In genomic region chr7:63291758-63292157, GRCh38 we compare ENCODE assay signal across 3 cellular contexts.
A peak's percentile ranks its signal among the peaks of the same experiment; 100 is the strongest.
DNase-seq lines count a peak whose midpoint lies in the region; ATAC-seq, FAIRE-seq and TF ChIP-seq lines count a peak whose summit lies in the region.
"Not testable (repeated sequence)": the region's sequence is repeated elsewhere in the genome, so short reads cannot be mapped to it uniquely, and the experiment has no call there.

No MANE protein-coding gene starts in this region.

- H3K27me3 ChIP-seq in HCT116 (ENCODE audit: insufficient read depth, low read length); K562 (ENCODE audit: control insufficient read depth in 2 of 2, insufficient read depth in 2 of 2, low read length in 2 of 2); H1 (replicated peaks in 1 of 4; ENCODE audit: control insufficient read depth in 3 of 4, extremely low read depth in 1 of 4, insufficient read depth in 3 of 4, low read length in 3 of 4): not testable (repeated sequence)

- not testable (repeated sequence) for H3K9ac ChIP-seq in HCT116 (ENCODE audit: low read length); K562 (ENCODE audit: insufficient read depth in 1 of 2, low read depth in 2 of 2, low read length in 2 of 2); H1 (replicated peaks in 1 of 4; ENCODE audit: extremely low read depth in 1 of 4, low read depth in 3 of 4, low read length in 3 of 4)

- POLR2A ChIA-PET in HCT116 (lab: Charles Lee); K562 (lab: Yijun Ruan, JAX); H1 (lab: Charles Lee; ENCODE audit: partially characterized antibody): not testable (repeated sequence)

- not testable (repeated sequence) for H3K14ac ChIP-seq in H1 (ENCODE audit: insufficient read length)

- not testable (repeated sequence) for H3K27ac ChIP-seq in HCT116 (ENCODE audit: low read depth, low read length); K562 (ENCODE audit: extremely low read depth, low read depth, low read length); H1 (ENCODE audit: low read depth, low read length)

- not testable (repeated sequence) for FAIRE-seq in K562 (lab: Jason Lieb, UNC); H1 (lab: Jason Lieb, UNC)

- H3K79me1 ChIP-seq in H1 (ENCODE audit: low read depth, low read length), result not testable (repeated sequence)

- not testable (repeated sequence) for H2BK5ac ChIP-seq in H1 (ENCODE audit: low read depth, low read length)

- H2BK120ac ChIP-seq in H1 (replicated peaks; ENCODE audit: low read depth, low read length), result not testable (repeated sequence)

- H3K18ac ChIP-seq in H1 (ENCODE audit: extremely low read depth, low read length), result not testable (repeated sequence)

- in situ Hi-C loops in K562 (cut with MboI), result not testable (repeated sequence)

- H4K5ac ChIP-seq in H1 (ENCODE audit: insufficient read length, low read depth, low read length), result not testable (repeated sequence)

- CTCF ChIA-PET in HCT116 (lab: Charles Lee); K562 (lab: Yijun Ruan, JAX; ENCODE audit: low intra/inter-chr PET ratio); H1 (lab: Charles Lee; ENCODE audit: partially characterized antibody): not testable (repeated sequence)

- DNase-seq in HCT116 (ENCODE audit: low read depth, low spot score); K562 (ENCODE audit: extremely low read depth in 1 of 4, low spot score in 3 of 4); H1 (ENCODE audit: low read depth in 1 of 2, low spot score in 2 of 2): not testable (repeated sequence)

- H2AFZ ChIP-seq in HCT116 (ENCODE audit: low read depth, low read length, poor library complexity, severe bottlenecking); K562 (ENCODE audit: low read depth, low read length); H1 (ENCODE audit: low read length): not testable (repeated sequence)

- H2BK20ac ChIP-seq in H1 (ENCODE audit: low read length), result not testable (repeated sequence)

- H3K4me1 ChIP-seq in HCT116 (ENCODE audit: control insufficient read depth in 1 of 2, insufficient read depth in 2 of 2, low read length in 2 of 2); K562 (replicated peaks in 1 of 2; ENCODE audit: control insufficient read depth in 2 of 2, insufficient read depth in 2 of 2, low read length in 2 of 2); H1 (replicated peaks in 1 of 4; ENCODE audit: control insufficient read depth in 3 of 4, insufficient read depth in 4 of 4, low read length in 3 of 4): not testable (repeated sequence)

- WGBS in K562 (ENCODE audit: insufficient coverage, low coverage, missing lambda C conversion rate), result 0% methylated on average over 1 of the region's 2 CpGs
- WGBS in H1 (ENCODE audit: extremely low coverage in 1 of 2, insufficient coverage in 1 of 2, insufficient read length in 1 of 2, insufficient replicate concordance in 2 of 2, low coverage in 1 of 2, low lambda C conversion rate in 2 of 2, missing lambda C conversion rate in 1 of 2), 2 experiments, result 100% methylated on average over 1 of the region's 2 CpGs; no CpG with 5 or more reads in 1 of the 2 experiments

- not testable (repeated sequence) for H3K23me2 ChIP-seq in H1 (ENCODE audit: low read depth, low read length)

- H3K9me2 ChIP-seq in HCT116 (ENCODE audit: insufficient read depth), result not testable (repeated sequence)

- not testable (repeated sequence) for H4K20me1 ChIP-seq in HCT116 (ENCODE audit: insufficient read depth); K562 (replicated peaks; ENCODE audit: control insufficient read depth, insufficient read depth, low read length); H1 (replicated peaks in 1 of 2; ENCODE audit: control insufficient read depth in 1 of 2, insufficient read depth in 2 of 2, low read length in 2 of 2)

- TF ChIP-seq POLR2A in HCT116 (IDR thresholded peaks at IDR 0.05; ENCODE audit: borderline replicate concordance, extremely low read depth, insufficient read depth, insufficient read length); K562 (conservative IDR thresholded peaks at IDR 0.05); H1 (IDR thresholded peaks at IDR 0.05; ENCODE audit: control extremely low read depth in 1 of 2, low read depth in 2 of 2, low read length in 2 of 2): not testable (repeated sequence)

- TF ChIP-seq CTCF in HCT116 (IDR thresholded peaks at IDR 0.05 in 2 of 3, conservative IDR thresholded peaks at IDR 0.05 in 1 of 3; ENCODE audit: borderline replicate concordance in 1 of 3, insufficient read depth in 1 of 3, low read depth in 2 of 3, low read length in 2 of 3); K562 (IDR thresholded peaks at IDR 0.05 in 2 of 3, conservative IDR thresholded peaks at IDR 0.05 in 1 of 3; ENCODE audit: insufficient read depth in 2 of 3, low read depth in 1 of 3, low read length in 3 of 3); H1 (IDR thresholded peaks at IDR 0.05; ENCODE audit: control extremely low read depth in 1 of 3, insufficient read depth in 1 of 3, low read depth in 1 of 3, low read length in 3 of 3): not testable (repeated sequence)

- H2AK5ac ChIP-seq in H1 (ENCODE audit: low read depth, low read length), result not testable (repeated sequence)

- not testable (repeated sequence) for H3K9me3 ChIP-seq in HCT116 (ENCODE audit: control insufficient read depth in 1 of 2, insufficient read depth in 1 of 2, low read depth in 1 of 2, low read length in 2 of 2); K562 (replicated peaks; ENCODE audit: control insufficient read depth, insufficient read depth, low read depth, low read length); H1 (ENCODE audit: insufficient read depth in 2 of 2, low read depth in 1 of 2, low read length in 1 of 2)

- TF ChIP-seq RAD21 in HCT116 (IDR thresholded peaks at IDR 0.05; ENCODE audit: low read depth); K562 (CRISPR knock-in tag; conservative IDR thresholded peaks at IDR 0.05 in 1 of 2, IDR thresholded peaks at IDR 0.05 in 1 of 2); H1 (IDR thresholded peaks at IDR 0.05 in 1 of 2, conservative IDR thresholded peaks at IDR 0.05 in 1 of 2; ENCODE audit: low read depth in 2 of 2, low read length in 2 of 2): not testable (repeated sequence)

- not testable (repeated sequence) for H4K91ac ChIP-seq in H1 (replicated peaks; ENCODE audit: insufficient read length, low read length)

- H3K79me2 ChIP-seq in HCT116 (ENCODE audit: insufficient read depth, low read length); K562 (ENCODE audit: control insufficient read depth, insufficient read depth, low read length); H1 (ENCODE audit: control insufficient read depth in 1 of 2, insufficient read depth in 2 of 2, low read length in 2 of 2): not testable (repeated sequence)

- H4K8ac ChIP-seq in H1 (ENCODE audit: extremely low read depth, insufficient read depth, low read length), result not testable (repeated sequence)

- not testable (repeated sequence) for H2BK15ac ChIP-seq in H1 (ENCODE audit: low read length)

- H3K36me3 ChIP-seq in HCT116 (ENCODE audit: control insufficient read depth in 1 of 2, insufficient read depth in 2 of 2, low read length in 2 of 2); K562 (ENCODE audit: control insufficient read depth, insufficient read depth, low read length); H1 (ENCODE audit: control insufficient read depth in 2 of 4, insufficient read depth in 4 of 4, low read length in 3 of 4): not testable (repeated sequence)

- not testable (repeated sequence) for H3K9me1 ChIP-seq in K562 (ENCODE audit: control insufficient read depth, insufficient read depth, low read length)

- H3K56ac ChIP-seq in H1 (replicated peaks; ENCODE audit: insufficient read length, low read depth, low read length), result not testable (repeated sequence)

- BruUV-seq in HCT116 (replicated peaks; lab: Mats Ljungman, UMichigan); K562 (replicated peaks; lab: Mats Ljungman, UMichigan): not testable (repeated sequence)

- not testable (repeated sequence) for H3K4me2 ChIP-seq in HCT116 (ENCODE audit: low read length); K562 (ENCODE audit: insufficient read depth, low read length); H1 (ENCODE audit: insufficient read depth in 1 of 2, low read depth in 2 of 2, low read length in 2 of 2)

- not testable (repeated sequence) for H3K4me3 ChIP-seq in HCT116 (replicated peaks in 1 of 2; ENCODE audit: low read depth in 1 of 2, low read length in 2 of 2); K562; H1 (ENCODE audit: extremely low read depth in 1 of 4, insufficient read depth in 2 of 4, low read depth in 3 of 4, low read length in 4 of 4)

- H2BK12ac ChIP-seq in H1 (ENCODE audit: low read depth, low read length), result not testable (repeated sequence)

- H3K4ac ChIP-seq in H1 (replicated peaks; ENCODE audit: insufficient read length, low read depth, low read length), result not testable (repeated sequence)

- intact Hi-C loops in HCT116 (cut with micrococcal nuclease); K562 (cut with micrococcal nuclease): not testable (repeated sequence)

- RAD21 ChIA-PET in HCT116 (lab: Charles Lee; ENCODE audit: low non-redundant PET in 1 of 2, low total read pairs in 2 of 2, uncharacterized antibody in 2 of 2, unreplicated experiment in 2 of 2), result not testable (repeated sequence)

- H3K23ac ChIP-seq in H1 (ENCODE audit: insufficient read length), result not testable (repeated sequence)

- not testable (repeated sequence) for TF ChIP-seq EP300 in K562 (IDR thresholded peaks at IDR 0.05; ENCODE audit: low read length); H1 (IDR thresholded peaks at IDR 0.05; ENCODE audit: borderline replicate concordance in 1 of 2, low read depth in 2 of 2, low read length in 2 of 2)

- not testable (repeated sequence) for ATAC-seq in HCT116, K562

TF ChIP-seq in HCT116, 20 proteins besides CTCF, POLR2A, EP300 and RAD21:
- TF ChIP-seq ZNF274 (IDR thresholded peaks at IDR 0.05; ENCODE audit: low read depth, low read length), result peak; percentile 29

TF ChIP-seq in K562, 482 proteins besides CTCF, POLR2A, EP300 and RAD21:
- TF ChIP-seq ZNF274 (IDR thresholded peaks at IDR 0.05; ENCODE audit: borderline replicate concordance, low read depth, low read length), result peak; percentile 74

TF ChIP-seq in H1, 55 proteins besides CTCF, POLR2A, EP300 and RAD21:
- TF ChIP-seq ZNF274 (IDR thresholded peaks at IDR 0.05; ENCODE audit: borderline replicate concordance, extremely low read depth, low read length), result peak; percentile 54; the same call in 1 of the 2 replicates
